In genomic region chr1:16706302-16706701, GRCh38 we compare ENCODE assay signal across 9 cellular contexts. TPM values are rescaled to one million over a fixed set of nuclear protein-coding genes. Genes with fewer than 3 reads are reported as not detected.
A peak's percentile ranks its signal among the peaks of the same experiment; 100 is the strongest.
DNase-seq lines count a peak whose midpoint lies in the region; ATAC-seq and TF ChIP-seq lines count a peak whose summit lies in the region.
"Not testable (repeated sequence)": the region's sequence is repeated elsewhere in the genome, so short reads cannot be mapped to it uniquely, and the experiment has no call there.
"Had no signal": no experiment of that assay in that cellular context is flagged by ENCODE, and none has a peak within 500 bp of the region (broad histone marks: within the 10 kb centered on the region; RNA-seq: fewer than 3 reads in every experiment).

No MANE protein-coding gene starts in this region.

- H3K4me3 Mint-ChIP-seq in activated naive CD4-positive, alpha-beta T cell treated with anti-CD3 and anti-CD28 coated beads, Interleukin-2, amount 10 ng/mL, durations not matched to agents 7 days and 5 days; stimulated activated naive B cell treated with anti-CD40 and anti-IgM and Interleukin-4, amounts not matched to agents 10 μg/mL and 1 μg/mL and 100 μg/mL, for 72 hours: not testable (repeated sequence)

- ATAC-seq in stimulated activated naive B cell treated with anti-CD40 and anti-IgM and Interleukin-4, amounts not matched to agents 10 μg/mL and 1 μg/mL and 100 μg/mL, for 72 hours (replicated peaks) = not testable (repeated sequence)

- H3K4me1 Mint-ChIP-seq in activated naive CD4-positive, alpha-beta T cell treated with anti-CD3 and anti-CD28 coated beads, Interleukin-2, amount 10 ng/mL, durations not matched to agents 7 days and 5 days; stimulated activated naive B cell treated with anti-CD40 and anti-IgM and Interleukin-4, amounts not matched to agents 10 μg/mL and 1 μg/mL and 100 μg/mL, for 72 hours: not testable (repeated sequence)

- H3K9me3 Mint-ChIP-seq in activated naive CD4-positive, alpha-beta T cell treated with anti-CD3 and anti-CD28 coated beads, Interleukin-2, amount 10 ng/mL, durations not matched to agents 7 days and 5 days; stimulated activated naive B cell treated with anti-CD40 and anti-IgM and Interleukin-4, amounts not matched to agents 10 μg/mL and 1 μg/mL and 100 μg/mL, for 72 hours: not testable (repeated sequence)

- H3K27ac ChIP-seq in esophagus muscularis mucosa (replicated peaks in 1 of 4) = not testable (repeated sequence)

- H3K27ac Mint-ChIP-seq in activated naive CD4-positive, alpha-beta T cell treated with anti-CD3 and anti-CD28 coated beads, Interleukin-2, amount 10 ng/mL, durations not matched to agents 7 days and 5 days = not testable (repeated sequence)
- peak overlapping the region; percentile 25 for H3K27ac Mint-ChIP-seq in stimulated activated naive B cell treated with anti-CD40 and anti-IgM and Interleukin-4, amounts not matched to agents 10 μg/mL and 1 μg/mL and 100 μg/mL, for 72 hours

- peaks cover 0 to 26% (median 9%) of the 10 kb centered on the region in 4 donors for H3K27me3 ChIP-seq in esophagus muscularis mucosa

- TF ChIP-seq POLR2A in esophagus muscularis mucosa (IDR thresholded peaks at IDR 0.05; ENCODE audit: low read depth) = not testable (repeated sequence)

- peak; percentile 59 for DNase-seq in DMS 273 treated with DMSO at 0.1 percent for 48 hours (lab: John Stamatoyannopoulos, UW)
- DNase-seq in NCI-H446 treated with DMSO at 0.1 percent for 48 hours (lab: John Stamatoyannopoulos, UW) = peak; percentile 40
- DNase-seq in NCI-H82 (lab: John Stamatoyannopoulos, UW) = peak; percentile 82
- DNase-seq in activated CD4-positive, CD25-positive, alpha-beta regulatory T cell treated with anti-CD3 and anti-CD28 coated beads, Interleukin-2, amount 50 U/mL, for 72 hours = peak; percentile 27
- peak; percentile 12 for DNase-seq in activated naive CD4-positive, alpha-beta T cell treated with anti-CD3 and anti-CD28 coated beads, Interleukin-2, amount 10 ng/mL, durations not matched to agents 7 days and 5 days
- DNase-seq in esophagus muscularis mucosa (ENCODE audit: extremely low spot score) = peak; percentile 29
- DNase-seq in mesenteric fat pad (ENCODE audit: low spot score) = peak; percentile 67
- not testable (repeated sequence) for DNase-seq in stimulated activated naive B cell treated with anti-CD40 and anti-IgM and Interleukin-4, amounts not matched to agents 10 μg/mL and 1 μg/mL and 100 μg/mL, for 72 hours

- CTCF ChIA-PET in activated naive CD4-positive, alpha-beta T cell treated with anti-CD3 and anti-CD28 coated beads, Interleukin-2, amount 10 ng/mL, durations not matched to agents 7 days and 5 days (lab: Charles Lee) = not testable (repeated sequence)

- H3K27me3 Mint-ChIP-seq in activated naive CD4-positive, alpha-beta T cell treated with anti-CD3 and anti-CD28 coated beads, Interleukin-2, amount 10 ng/mL, durations not matched to agents 7 days and 5 days = peaks cover 40% of the 10 kb centered on the region
- H3K27me3 Mint-ChIP-seq in stimulated activated naive B cell treated with anti-CD40 and anti-IgM and Interleukin-4, amounts not matched to agents 10 μg/mL and 1 μg/mL and 100 μg/mL, for 72 hours = not testable (repeated sequence)

- H3K36me3 ChIP-seq in esophagus muscularis mucosa = not testable (repeated sequence)

- not testable (repeated sequence) for H3K4me1 ChIP-seq in esophagus muscularis mucosa

- TF ChIP-seq EP300 in esophagus muscularis mucosa (IDR thresholded peaks at IDR 0.05) = not testable (repeated sequence)

- intact Hi-C loops in esophagus muscularis mucosa (cut with DNase I) = not testable (repeated sequence)

- H3K9me3 ChIP-seq in esophagus muscularis mucosa = not testable (repeated sequence)

- 98% methylated on average over 5 of the region's 6 CpGs for WGBS in esophagus muscularis mucosa

- H3K4me3 ChIP-seq in esophagus muscularis mucosa = not testable (repeated sequence)

- TF ChIP-seq CTCF in esophagus muscularis mucosa (IDR thresholded peaks at IDR 0.05) = not testable (repeated sequence)

- not testable (repeated sequence) for H3K36me3 Mint-ChIP-seq in activated naive CD4-positive, alpha-beta T cell treated with anti-CD3 and anti-CD28 coated beads, Interleukin-2, amount 10 ng/mL, durations not matched to agents 7 days and 5 days; stimulated activated naive B cell treated with anti-CD40 and anti-IgM and Interleukin-4, amounts not matched to agents 10 μg/mL and 1 μg/mL and 100 μg/mL, for 72 hours

RNA-seq across cellular contexts. Expression of gene RNU1-4, which starts 34.0 kb away (rescaled TPM):
- total RNA-seq in esophagus muscularis mucosa = under 1 TPM in 2 of 4 donors, not detected in 2; under 0.01 TPM
- total RNA-seq in mesenteric fat pad = 6,165 TPM
- total RNA-seq: GM23248 had no signal

RNA-seq across cellular contexts. Expression of gene RNU1-3, which starts 39.6 kb away (rescaled TPM):
- total RNA-seq in esophagus muscularis mucosa = under 1 TPM in 2 of 4 donors, not detected in 2; under 0.01 TPM
- total RNA-seq in mesenteric fat pad = 6,165 TPM
- total RNA-seq: GM23248 had no signal

Comparison
In these comparisons a context has a peak if more than half of its experiments do, and no peak if none do; other contexts are left out.
1. RNA of gene RNU1-4, which starts 34.0 kb away (total RNA-seq): 6,165 TPM in mesenteric fat pad (single experiment); under 0.01 TPM in esophagus muscularis mucosa; every median in the first group is over 1,000 times any median in the second.
2. RNA of gene RNU1-3, which starts 39.6 kb away (total RNA-seq): 6,165 TPM in mesenteric fat pad (single experiment); under 0.01 TPM in esophagus muscularis mucosa; every median in the first group is over 1,000 times any median in the second.